35 cellular contexts compared by ENCODE assay signal in the genomic region with DNA sequence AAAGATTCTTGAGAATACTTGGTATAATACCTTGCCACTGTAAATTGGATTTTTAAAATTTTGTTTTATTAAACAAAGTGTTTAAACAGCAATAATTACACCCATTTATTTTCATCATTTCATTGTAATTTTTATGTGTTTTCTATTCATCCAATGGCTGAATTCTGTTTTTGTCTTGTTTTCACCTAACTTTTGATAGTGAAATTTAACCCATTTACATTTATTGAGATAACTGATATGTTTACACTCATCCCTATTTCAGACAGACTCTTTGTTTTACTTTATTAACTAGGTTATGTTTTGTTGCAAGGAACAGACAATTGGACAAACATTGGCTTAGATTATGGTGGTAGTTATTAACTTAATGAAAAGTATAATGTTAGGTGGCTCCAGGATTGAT.
"Had no signal": no experiment of that assay in that cellular context is flagged by ENCODE, and none has a peak within 500 bp of the region (broad histone marks: within the 10 kb centered on the region; RNA-seq: fewer than 3 reads in every experiment).

No MANE protein-coding gene starts in this region.

- H3K4me3 ChIP-seq: MG63 had no signal

- DNase-seq: Karpas-422, Kasumi-1, MG63, MM.1S, MV-4-11, NCI-H1048, NCI-H1092, NCI-H1092 treated with DMSO at 0.1 percent for 48 hours, NCI-H1105, NCI-H1105 treated with DMSO at 0.1 percent for 48 hours, NCI-H1417, NCI-H1417 treated with DMSO at 0.1 percent for 48 hours, NCI-H1436, NCI-H1436 treated with DMSO at 0.1 percent for 48 hours, NCI-H146, NCI-H1694, NCI-H1694 treated with DMSO at 0.1 percent for 48 hours, NCI-H187, NCI-H187 treated with DMSO at 0.1 percent for 48 hours, NCI-H1930, NCI-H2029, NCI-H2029 treated with DMSO at 0.1 percent for 48 hours, NCI-H2081, NCI-H2081 treated with DMSO at 0.1 percent for 48 hours, NCI-H2107, NCI-H2171, NCI-H2171 treated with DMSO at 0.1 percent for 48 hours, NCI-H2227 treated with DMSO at 0.1 percent for 48 hours, NCI-H226, NCI-H345, NCI-H446 treated with DMSO at 0.1 percent for 48 hours, NCI-H510A, NCI-H510A treated with DMSO at 0.1 percent for 48 hours, NCI-H524, NCI-H524 treated with DMSO at 0.1 percent for 48 hours had no signal

- H3K27me3 ChIP-seq: MG63 had no signal

- H3K36me3 ChIP-seq: MG63 had no signal

- H3K9me3 ChIP-seq: MG63 had no signal
